ENCODE assay signal across 19 cellular contexts in the genomic region with DNA sequence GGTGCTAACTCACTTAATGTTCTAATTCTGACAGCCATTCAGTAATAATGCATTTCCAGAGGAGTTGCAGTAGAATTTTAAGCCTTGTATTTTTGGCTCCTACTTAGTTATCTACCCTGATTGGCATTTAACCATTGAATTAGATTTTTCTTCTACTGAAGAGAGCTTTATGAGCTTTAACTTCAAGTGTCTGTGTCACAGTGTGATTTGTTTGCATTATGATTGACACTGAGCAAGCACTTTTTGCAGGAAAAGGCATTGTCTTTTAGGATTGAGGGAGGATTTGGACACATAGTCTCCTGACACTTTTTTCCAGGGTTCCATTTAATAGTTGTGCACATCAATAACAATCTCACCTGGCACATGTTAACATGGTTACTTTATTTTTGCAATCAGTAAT. TPM values are rescaled to one million over a fixed set of nuclear protein-coding genes. Genes with fewer than 3 reads are reported as not detected.
"Had no signal": no experiment of that assay in that cellular context is flagged by ENCODE, and none has a peak within 500 bp of the region (broad histone marks: within the 10 kb centered on the region; RNA-seq: fewer than 3 reads in every experiment).

No MANE protein-coding gene starts in this region.

- H3K4me1 ChIP-seq: left ventricle myocardium inferior, pancreas had no signal

- DNase-seq: dermis blood vessel endothelial cell; effector CD4-positive, alpha-beta T cell; endodermal cell; erythroblast; foreskin keratinocyte; kidney; left cardiac atrium; left ventricle myocardium inferior; mesenchymal stem cell; midbrain; occipital lobe; pancreas; right cardiac atrium; small intestine; stimulated activated CD4-positive, alpha-beta T cell treated with anti-CD3 and anti-CD28 coated beads, Interleukin-12 subunit alpha, Interleukin-12 subunit beta, amount 100 ng/mL, for 4 hours; stimulated activated naive CD4-positive, alpha-beta T cell; trophoblast cell had no signal

- H3K9me3 ChIP-seq: left ventricle myocardium inferior, pancreas had no signal

- H3K27me3 ChIP-seq: foreskin keratinocyte, pancreas had no signal

- H3K27ac ChIP-seq: foreskin keratinocyte, left ventricle myocardium inferior, pancreas had no signal

- ATAC-seq: foreskin keratinocyte; left cardiac atrium; natural killer cell treated with Interleukin-12 subunit alpha and Interleukin-12 subunit beta and Interleukin-15 and Interleukin-18, amount 100 ng/mL, for 72 hours; pancreas; right cardiac atrium had no signal

- H3K36me3 ChIP-seq: left ventricle myocardium inferior, pancreas had no signal

- H3K4me3 ChIP-seq: left ventricle myocardium inferior, lung, pancreas had no signal

RNA-seq across cellular contexts. Expression of a gene that starts 26.7 kb away (rescaled TPM):
- total RNA-seq: natural killer cell treated with Interleukin-12 subunit alpha and Interleukin-12 subunit beta and Interleukin-15 and Interleukin-18, amount 100 ng/mL, for 72 hours had no signal
